ENCODE assay signal across 17 cellular contexts in the genomic region with DNA sequence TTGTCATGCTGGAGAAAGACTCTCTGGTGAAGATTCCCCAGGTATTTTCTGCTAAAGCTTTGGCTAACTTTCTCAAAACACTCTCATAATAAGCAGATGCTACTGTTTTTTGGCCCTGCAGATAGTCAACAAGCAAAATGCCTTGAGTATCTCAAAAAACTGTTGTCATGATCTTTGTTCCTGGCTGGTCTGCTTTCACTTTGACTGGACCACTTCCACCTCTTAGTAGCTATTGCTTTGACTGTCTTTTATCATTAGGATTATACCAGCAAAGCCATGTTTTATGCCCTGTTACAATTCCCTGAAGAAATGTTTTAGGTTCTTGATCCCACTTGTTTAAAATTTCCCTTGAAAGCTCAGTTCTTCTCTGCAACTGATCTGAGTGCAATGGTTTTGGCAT.
DNase-seq lines count a peak whose midpoint lies in the region; ATAC-seq and TF ChIP-seq lines count a peak whose summit lies in the region.
"Had no signal": no experiment of that assay in that cellular context is flagged by ENCODE, and none has a peak within 500 bp of the region (broad histone marks: within the 10 kb centered on the region; RNA-seq: fewer than 3 reads in every experiment).

No MANE protein-coding gene starts in this region.

- peak; percentile 85 for ATAC-seq in GM18868 (IDR thresholded peaks at IDR 0.05; ENCODE audit: unreplicated experiment)
- peak; percentile 62 for ATAC-seq in GM21786 (IDR thresholded peaks at IDR 0.05; ENCODE audit: unreplicated experiment)
- peak; percentile 71 for ATAC-seq in HG03354 (IDR thresholded peaks at IDR 0.05; ENCODE audit: poor library complexity, severe bottlenecking, unreplicated experiment)
- ATAC-seq in left lung, result no peak
- ATAC-seq: activated naive CD4-positive, alpha-beta T cell treated with anti-CD3 and anti-CD28 coated beads, Interleukin-2, amount 50 U/mL, for 72 hours; stimulated activated memory B cell treated with anti-CD40 and anti-IgM and Interleukin-4, amounts not matched to agents 10 μg/mL and 1 μg/mL and 100 μg/mL, for 72 hours had no signal

- H3K9me3 ChIP-seq in left lung (no peaks in the 10 kb centered on the region), MM.1S (replicated peaks; ENCODE audit: insufficient read depth, low read length) (no peaks in the 10 kb centered on the region)
- H3K9me3 ChIP-seq: BE2C, sigmoid colon had no signal

- H3K9ac ChIP-seq in MM.1S (ENCODE audit: low read length), result no peak overlapping the region

- H4K20me1 ChIP-seq in MM.1S (ENCODE audit: insufficient read depth, low read length), result no peaks in the 10 kb centered on the region

- H3K79me2 ChIP-seq in MM.1S (ENCODE audit: low read length), result no peaks in the 10 kb centered on the region

- H3K9me2 ChIP-seq in MM.1S (replicated peaks; ENCODE audit: insufficient read depth, low read length), result no peaks in the 10 kb centered on the region

- intact Hi-C loops in left lung (cut with DNase I), result no loop called here

- H3K27ac ChIP-seq in left lung (no peak overlapping the region), MM.1S (ENCODE audit: low read length) (no peak overlapping the region)
- H3K27ac ChIP-seq: sigmoid colon, WERI-Rb-1 had no signal

- H3K4me3 ChIP-seq in fibroblast of villous mesenchyme (ENCODE audit: low read depth, low read length) (no peak overlapping the region), left lung (no peak overlapping the region), MM.1S (ENCODE audit: low read length) (no peak overlapping the region)
- H3K4me3 ChIP-seq: sigmoid colon had no signal

- no peak overlapping the region for H2AFZ ChIP-seq in MM.1S (ENCODE audit: low read length)

- H3K36me3 ChIP-seq in left lung (no peaks in the 10 kb centered on the region), MM.1S (replicated peaks; ENCODE audit: insufficient read depth, low read length) (no peaks in the 10 kb centered on the region)
- H3K36me3 ChIP-seq: BE2C, sigmoid colon, WERI-Rb-1 had no signal

- H3K27me3 ChIP-seq in left lung, result no peaks in the 10 kb centered on the region
- no peaks in the 10 kb centered on the region for H3K27me3 ChIP-seq in MM.1S (replicated peaks; ENCODE audit: insufficient read depth, low read length)
- H3K27me3 ChIP-seq: BE2C, sigmoid colon had no signal

- H3K4me1 ChIP-seq in left lung, result no peaks in the 10 kb centered on the region
- H3K4me1 ChIP-seq in MM.1S (ENCODE audit: low read length), result no peaks in the 10 kb centered on the region
- H3K4me1 ChIP-seq: BE2C had no signal

- no peak for TF ChIP-seq CTCF in fibroblast of villous mesenchyme (IDR thresholded peaks at IDR 0.05; ENCODE audit: insufficient read depth, low read depth, low read length)
- no peak for TF ChIP-seq CTCF in left lung (IDR thresholded peaks at IDR 0.05)
- TF ChIP-seq CTCF in MM.1S (IDR thresholded peaks at IDR 0.05; ENCODE audit: low read length), result no peak

- no peak overlapping the region for H3K4me2 ChIP-seq in MM.1S (ENCODE audit: low read depth, low read length)

- DNase-seq in fibroblast of villous mesenchyme (ENCODE audit: low read depth) (peak; percentile 15), left lung (no peak), activated gamma-delta T cell (lab: John Stamatoyannopoulos, UW) (no peak), MM.1S (no peak), HT-29 (ENCODE audit: low spot score) (no peak)
- DNase-seq: BE2C; effector CD4-positive, alpha-beta T cell; foreskin fibroblast; NCI-H1092 treated with DMSO at 0.1 percent for 48 hours; NCI-H345; sigmoid colon; WERI-Rb-1 had no signal

- H3F3A ChIP-seq in MM.1S (ENCODE audit: insufficient read depth, low read length), result no peaks in the 10 kb centered on the region
